In genomic region chr2:6771539-6772365, GRCh38 we compare ENCODE assay signal across 1 cellular context.
TF ChIP-seq lines count a peak whose summit lies in the region.

No MANE protein-coding gene starts in this region.

TF ChIP-seq in H1, 55 proteins besides CTCF, POLR2A, EP300 and RAD21:
- TF ChIP-seq E2F6 (IDR thresholded peaks at IDR 0.05) = 0 out of 2 replicates have a peak, but pooled peaks have one; percentile 27
- TF ChIP-seq JUN (IDR thresholded peaks at IDR 0.05; ENCODE audit: low read depth, low read length) = no peak
